8 cellular contexts compared by ENCODE assay signal in the genomic region with DNA sequence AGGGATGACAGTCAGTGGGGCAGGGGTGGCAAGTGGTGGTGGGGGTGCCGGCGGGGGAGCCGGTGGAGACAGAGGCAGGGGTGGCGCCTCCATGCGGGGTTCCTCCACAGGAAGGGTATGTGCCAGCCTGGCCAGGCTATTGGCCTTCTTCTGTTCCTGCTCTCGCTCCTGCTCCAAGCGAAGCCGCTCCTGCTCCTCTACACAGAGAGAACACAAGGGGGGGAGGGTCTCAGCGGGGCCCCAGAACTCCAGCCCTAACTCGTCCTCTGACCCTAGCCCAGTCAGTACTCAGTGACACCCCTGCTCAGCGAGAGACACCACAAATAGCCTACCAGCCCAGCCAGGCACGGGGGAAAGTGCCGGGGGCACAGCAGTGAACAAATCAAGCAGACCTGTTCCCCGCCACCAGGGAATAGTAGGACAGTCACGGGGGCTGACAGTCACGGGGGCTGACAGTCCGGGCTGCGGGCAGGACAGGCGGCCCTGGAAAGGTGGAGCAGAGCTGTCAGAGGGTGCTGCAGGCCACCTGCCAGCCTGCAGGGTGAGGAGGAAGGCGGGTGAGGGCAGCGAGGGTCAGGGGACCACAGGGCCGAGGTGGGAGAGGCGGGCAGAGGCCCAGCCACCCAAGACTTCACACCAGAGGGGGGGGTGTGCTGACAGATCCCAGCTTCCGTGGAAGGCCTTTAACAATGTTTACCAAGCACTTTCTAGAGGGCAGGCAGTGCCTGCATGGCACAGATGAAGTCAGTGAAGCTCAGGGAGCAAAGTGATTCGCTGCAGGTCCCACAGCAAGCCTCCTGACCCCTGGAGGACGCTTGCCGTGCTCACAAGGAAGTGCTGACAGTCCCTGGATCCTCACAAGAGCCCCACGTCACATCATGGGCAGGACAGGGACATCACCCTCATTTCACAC. TPM values are rescaled to one million over a fixed set of nuclear protein-coding genes. Genes with fewer than 3 reads are reported as not detected.
DNase-seq lines count a peak whose midpoint lies in the region; ATAC-seq and TF ChIP-seq lines count a peak whose summit lies in the region.

No MANE protein-coding gene starts in this region.

- DNase-seq in choroid plexus epithelial cell (ENCODE audit: low read depth) = peak; percentile 62
- DNase-seq in mesothelial cell of epicardium (ENCODE audit: low spot score in 2 of 2, unreplicated experiment in 2 of 2) = no peak
- no peak for DNase-seq in cerebellar nuclear complex (lab: John Stamatoyannopoulos, UW)
- no peak for DNase-seq in activated CD4-positive, alpha-beta T cell treated with anti-CD3 and anti-CD28 coated beads for 1 hour

- H4K20me1 ChIP-seq in Loucy (ENCODE audit: insufficient read depth, low read length, poor library complexity, severe bottlenecking) = peaks cover 78% of the 10 kb centered on the region

- no peaks in the 10 kb centered on the region for H3K27me3 ChIP-seq in Loucy (ENCODE audit: insufficient read depth, low read length, poor library complexity, severe bottlenecking)

- H3K9me3 ChIP-seq in Loucy (ENCODE audit: insufficient read depth, low read depth, low read length) = no peaks in the 10 kb centered on the region

- H3K4me3 ChIP-seq in Loucy (ENCODE audit: low read length, poor library complexity, severe bottlenecking) (peak overlapping the region; percentile 99), choroid plexus epithelial cell (ENCODE audit: low read depth, low read length) (no peak overlapping the region)

- no peaks in the 10 kb centered on the region for H3K36me3 Mint-ChIP-seq in mesothelial cell of epicardium

- peak overlapping the region; percentile 100 for H3K4me2 ChIP-seq in Loucy (ENCODE audit: low read depth, low read length, poor library complexity, severe bottlenecking)

- peaks cover 56% of the 10 kb centered on the region for H3K4me1 ChIP-seq in Loucy (ENCODE audit: insufficient read depth, low read length, poor library complexity, severe bottlenecking)

- H3K9me2 ChIP-seq in Loucy (replicated peaks; ENCODE audit: low read depth, low read length) = no peaks in the 10 kb centered on the region

- no peaks in the 10 kb centered on the region for H3K27me3 Mint-ChIP-seq in mesothelial cell of epicardium (ENCODE audit: low read depth)

- H3K4me3 Mint-ChIP-seq in mesothelial cell of epicardium = peak overlapping the region; percentile 98

- TF ChIP-seq CTCF in C4-2B (conservative IDR thresholded peaks at IDR 0.05) (no peak; the same call in 1 of the 2 replicates), Loucy (conservative IDR thresholded peaks at IDR 0.05; ENCODE audit: low read length) (no peak), choroid plexus epithelial cell (conservative IDR thresholded peaks at IDR 0.05; ENCODE audit: low read depth, low read length) (peak; percentile 21), mesothelial cell of epicardium (IDR thresholded peaks at IDR 0.05; ENCODE audit: unreplicated experiment) (no peak)

- H2AFZ ChIP-seq in Loucy (ENCODE audit: low read length) = no peak overlapping the region

- H3K9me3 Mint-ChIP-seq in mesothelial cell of epicardium = no peaks in the 10 kb centered on the region

- no peaks in the 10 kb centered on the region for H3F3A ChIP-seq in Loucy (ENCODE audit: low read depth)

- peak overlapping the region; percentile 97 for H3K9ac ChIP-seq in Loucy (ENCODE audit: low read depth, low read length, poor library complexity, severe bottlenecking)

- peaks cover 55% of the 10 kb centered on the region for H3K4me1 Mint-ChIP-seq in mesothelial cell of epicardium

- H3K79me2 ChIP-seq in Loucy (ENCODE audit: insufficient read depth, low read length) = peaks cover 70% of the 10 kb centered on the region

- peak overlapping the region; percentile 88 for H3K27ac Mint-ChIP-seq in mesothelial cell of epicardium

- ATAC-seq in HG03039 (IDR thresholded peaks at IDR 0.05; ENCODE audit: unreplicated experiment) = no peak
- ATAC-seq in GM18867 (IDR thresholded peaks at IDR 0.05; ENCODE audit: unreplicated experiment) = no peak

- H3K36me3 ChIP-seq in Loucy (ENCODE audit: insufficient read depth, low read length) = no peaks in the 10 kb centered on the region

- peak overlapping the region; percentile 97 for H3K27ac ChIP-seq in C4-2B

RNA-seq across cellular contexts. Expression of gene MNT, which starts 5.3 kb away (rescaled TPM):
- 47.5 to 49.1 TPM (median 48.3 TPM) in 3 replicates for total RNA-seq in mesothelial cell of epicardium

RNA-seq across cellular contexts. Expression of gene SGSM2, which starts 58.2 kb away (rescaled TPM):
- total RNA-seq in mesothelial cell of epicardium = 79.2 to 80.9 TPM (median 79.3 TPM) in 3 replicates

RNA-seq across cellular contexts. Expression of gene TSR1, which starts 59.3 kb away (rescaled TPM):
- total RNA-seq in mesothelial cell of epicardium = 37.7 to 41.4 TPM (median 40.6 TPM) in 3 replicates
